8 cellular contexts compared by ENCODE assay signal in the genomic region with DNA sequence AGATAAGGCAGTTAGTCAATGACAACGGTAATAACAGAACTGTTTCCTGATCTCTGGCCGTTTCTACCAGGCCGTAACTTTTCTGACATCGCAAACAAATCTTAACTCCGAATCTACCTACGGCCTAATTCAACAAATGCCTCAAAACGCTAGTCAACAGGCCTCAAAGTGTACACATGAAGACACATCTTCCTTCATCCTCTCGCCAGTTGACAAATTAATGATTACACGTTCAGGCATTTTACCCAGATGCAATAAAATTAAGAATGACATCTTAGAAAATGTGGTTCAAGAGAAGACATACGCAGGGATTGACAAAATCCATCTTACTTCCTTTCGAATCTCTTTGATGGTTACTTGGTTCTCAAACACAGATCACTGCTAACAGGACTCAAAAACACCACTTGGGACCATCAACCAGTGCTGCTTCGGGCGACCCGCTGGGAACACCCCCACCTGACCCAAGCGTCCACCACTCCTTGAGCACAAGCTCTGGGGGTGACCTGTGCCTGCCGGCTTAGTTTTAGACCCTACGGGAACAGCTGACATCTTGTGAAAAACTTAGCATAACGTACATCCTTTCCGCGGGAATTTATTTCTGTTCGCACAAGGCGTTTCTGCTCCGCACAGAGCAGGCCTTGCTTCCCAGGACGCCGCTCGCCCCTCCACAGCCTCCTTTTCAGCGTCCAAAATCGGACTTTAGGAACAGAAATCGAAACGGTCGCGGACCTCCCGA. TPM values are rescaled to one million over a fixed set of nuclear protein-coding genes. Genes with fewer than 3 reads are reported as not detected.
A peak's percentile ranks its signal among the peaks of the same experiment; 100 is the strongest.
DNase-seq lines count a peak whose midpoint lies in the region; ATAC-seq and TF ChIP-seq lines count a peak whose summit lies in the region.

No MANE protein-coding gene starts in this region.

- peaks cover 9% of the 10 kb centered on the region for H3K27me3 ChIP-seq in SJSA1 (replicated peaks)

- in situ Hi-C loops in astrocyte of the cerebellum (cut with HindIII; ENCODE audit: low sequenced_read_pairs) = no loop called here

- H3K4me1 ChIP-seq in SJSA1 (replicated peaks) = peaks cover 20% of the 10 kb centered on the region

- peak in 1 of 2 experiments; percentile 31 for DNase-seq in SJSA1 (ENCODE audit: low read depth in 1 of 2, low spot score in 2 of 2)
- peak; percentile 12 for DNase-seq in astrocyte of the cerebellum (ENCODE audit: low read depth)
- peak; percentile 31 to 43 for DNase-seq in hippocampal formation (lab: John Stamatoyannopoulos, UW)
- DNase-seq in renal cortical epithelial cell (ENCODE audit: low read depth) = peak; percentile 26
- no peak for DNase-seq in NCI-H1105 treated with DMSO at 0.1 percent for 48 hours (lab: John Stamatoyannopoulos, UW)

- H3K36me3 ChIP-seq in SJSA1 = peaks cover 3% of the 10 kb centered on the region; the same call in 1 of the 2 replicates

- no peak for TF ChIP-seq CTCF in GM12875 (IDR thresholded peaks at IDR 0.05; ENCODE audit: borderline replicate concordance, insufficient read depth, low read depth, low read length)
- no peak for TF ChIP-seq CTCF in astrocyte of the cerebellum (IDR thresholded peaks at IDR 0.05; ENCODE audit: low read depth, low read length, missing control alignments)

- H3K4me3 ChIP-seq in GM12875 (ENCODE audit: low read depth, low read length) (peak overlapping the region; percentile 64), SJSA1 (peak overlapping the region; percentile 94), astrocyte of the cerebellum (ENCODE audit: low read depth, low read length) (peak overlapping the region; percentile 51)

- peaks cover 5% of the 10 kb centered on the region; the same call in 1 of the 2 replicates for H3K9me3 ChIP-seq in SJSA1 (replicated peaks)

- ATAC-seq in HG02884 (IDR thresholded peaks at IDR 0.05; ENCODE audit: unreplicated experiment) = peak; percentile 2
- ATAC-seq in GM18520 (IDR thresholded peaks at IDR 0.05; ENCODE audit: unreplicated experiment) = no peak

- 0 out of 2 replicates have a peak overlapping the region, but pooled peaks have one; percentile 21 for H3K27ac ChIP-seq in SJSA1

RNA-seq across cellular contexts. Expression of a gene that starts 1.3 kb away (rescaled TPM):
- 1.9 and 15.1 TPM in 2 replicates for total RNA-seq in SJSA1 (2014; rRNA removed; shearing (Covaris generic))
- 6.0 and 12.0 TPM in 2 replicates for total RNA-seq in renal cortical epithelial cell
